In the genomic region with DNA sequence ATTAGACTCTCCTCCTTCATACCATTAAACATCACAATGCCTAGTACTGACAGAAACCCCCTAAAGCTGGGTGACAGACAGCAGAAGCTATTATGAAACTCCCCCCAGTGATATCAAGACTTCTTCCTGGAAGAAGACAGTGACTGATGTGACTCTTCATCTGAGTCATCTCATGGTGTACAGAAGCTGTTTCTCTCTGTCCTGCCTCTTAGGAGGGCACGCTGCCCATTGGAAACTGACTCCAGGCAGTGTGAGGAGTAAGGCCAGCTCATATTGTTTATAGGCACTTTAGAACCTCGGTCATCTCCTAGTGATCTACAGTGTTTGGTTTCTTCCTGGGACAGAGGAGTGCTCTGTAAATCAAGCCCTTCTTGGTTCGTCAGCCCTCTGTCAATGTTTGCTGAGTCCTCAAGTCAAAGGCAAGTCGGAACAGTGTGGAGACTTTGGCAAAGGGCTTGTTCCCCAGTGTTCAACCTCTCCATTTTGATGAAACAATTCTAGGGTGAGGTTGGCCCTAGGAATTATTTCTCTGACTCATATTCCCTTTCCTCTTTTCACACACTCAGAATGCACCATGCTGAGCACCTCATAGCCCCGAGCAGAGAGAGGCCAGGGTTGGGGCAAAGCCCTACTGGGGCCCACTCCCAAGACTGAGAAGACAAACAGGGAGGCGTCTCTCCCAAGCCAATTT, we compare ENCODE assay signal across 10 cellular contexts.
A peak's percentile ranks its signal among the peaks of the same experiment; 100 is the strongest.
DNase-seq lines count a peak whose midpoint lies in the region; ATAC-seq and TF ChIP-seq lines count a peak whose summit lies in the region.
"Had no signal": no experiment of that assay in that cellular context is flagged by ENCODE, and none has a peak within 500 bp of the region (broad histone marks: within the 10 kb centered on the region; RNA-seq: fewer than 3 reads in every experiment).

No MANE protein-coding gene starts in this region.

- 50% methylated on average over 1 of the region's 6 CpGs; no CpG with 5 or more reads in 1 of the 2 experiments for WGBS in IMR-90 (ENCODE audit: extremely low coverage in 2 of 2, insufficient read length in 1 of 2), 2 experiments
- 79% methylated on average over 6 of the region's 6 CpGs for WGBS in hepatocyte (ENCODE audit: low lambda C conversion rate, missing lambda C conversion rate)

- TF ChIP-seq CTCF in C4-2B (conservative IDR thresholded peaks at IDR 0.05) (no peak), IMR-90 (conservative IDR thresholded peaks at IDR 0.05; ENCODE audit: low read depth, low read length) (no peak), endothelial cell (IDR thresholded peaks at IDR 0.05; ENCODE audit: unreplicated experiment) (no peak), hepatocyte (IDR thresholded peaks at IDR 0.05; ENCODE audit: poor library complexity) (no peak)

- no TSS peak for BruUV-seq in IMR-90 (replicated peaks; lab: Mats Ljungman, UMichigan)

- H3K27me3 Mint-ChIP-seq in activated CD4-positive, alpha-beta memory T cell treated with anti-CD3 and anti-CD28 coated beads, Interleukin-2, amount 10 ng/mL, durations not matched to agents 7 days and 5 days = no peaks in the 10 kb centered on the region
- no peaks in the 10 kb centered on the region for H3K27me3 Mint-ChIP-seq in endothelial cell (ENCODE audit: unreplicated experiment)

- POLR2A ChIA-PET in IMR-90 (lab: Charles Lee; ENCODE audit: unreplicated experiment) = no interaction called here
- POLR2A ChIA-PET in activated CD4-positive, alpha-beta memory T cell treated with anti-CD3 and anti-CD28 coated beads, Interleukin-2, amount 10 ng/mL, durations not matched to agents 7 days and 5 days (lab: Charles Lee) = no interaction called here

- H2BK15ac ChIP-seq in IMR-90 (ENCODE audit: low read depth, low read length) = no peak overlapping the region

- H3K79me2 ChIP-seq in hepatocyte = no peaks in the 10 kb centered on the region
- H3K79me2 ChIP-seq: parathyroid adenoma had no signal

- DNase-seq in IMR-90 (peak; percentile 74), kidney glomerular epithelial cell (lab: John Stamatoyannopoulos, UW) (peak; percentile 20), iPS-NIHi7 (ENCODE audit: extremely low spot score) (no peak), endothelial cell (ENCODE audit: low spot score) (no peak), hepatocyte (ENCODE audit: low spot score) (no peak)
- no peak for DNase-seq in activated CD4-positive, alpha-beta memory T cell treated with anti-CD3 and anti-CD28 coated beads, Interleukin-2, amount 10 ng/mL, durations not matched to agents 7 days and 5 days

- peaks cover 8% of the 10 kb centered on the region for H3K9me1 ChIP-seq in IMR-90 (ENCODE audit: insufficient read depth, low read length)

- H3K56ac ChIP-seq in IMR-90 (ENCODE audit: extremely low read depth, insufficient read depth, low read length) = no peak overlapping the region

- no peak for TF ChIP-seq POLR2A in IMR-90 (IDR thresholded peaks at IDR 0.05; ENCODE audit: low read depth, low read length)

- H3K27me3 ChIP-seq in IMR-90 (ENCODE audit: control insufficient read depth, insufficient read depth, low read length) (no peaks in the 10 kb centered on the region), hepatocyte (no peaks in the 10 kb centered on the region)

- dilution Hi-C loops in IMR-90 (cut with HindIII; ENCODE audit: low sequenced_read_pairs, unreplicated experiment) = no loop called here

- peak overlapping the region; percentile 68; the same call in 1 of the 2 replicates for H2BK20ac ChIP-seq in IMR-90 (ENCODE audit: low read depth, low read length)

- peak overlapping the region; percentile 17 for H3K27ac Mint-ChIP-seq in activated CD4-positive, alpha-beta memory T cell treated with anti-CD3 and anti-CD28 coated beads, Interleukin-2, amount 10 ng/mL, durations not matched to agents 7 days and 5 days
- no peak overlapping the region for H3K27ac Mint-ChIP-seq in endothelial cell (ENCODE audit: unreplicated experiment)

- ATAC-seq in IMR-90 (ENCODE audit: low read depth) (peak; percentile 67), HG03565 (IDR thresholded peaks at IDR 0.05; ENCODE audit: unreplicated experiment) (no peak)
- ATAC-seq: HepG2 had no signal

- H3K36me3 ChIP-seq in IMR-90 (ENCODE audit: control insufficient read depth, insufficient read depth, low read length) = no peaks in the 10 kb centered on the region
- H3K36me3 ChIP-seq in hepatocyte (replicated peaks; ENCODE audit: insufficient read depth, low read depth) = no peaks in the 10 kb centered on the region

- H2AK5ac ChIP-seq in IMR-90 (ENCODE audit: low read depth, low read length) = no peak overlapping the region

- H3K23ac ChIP-seq in IMR-90 (ENCODE audit: low read depth, low read length) = no peak overlapping the region

- H2AK9ac ChIP-seq in IMR-90 (replicated peaks; ENCODE audit: low read depth, low read length, poor library complexity) = no peak overlapping the region

- H3K4me1 ChIP-seq in IMR-90 (ENCODE audit: control insufficient read depth, insufficient read depth, low read length) (peaks cover 11% of the 10 kb centered on the region), hepatocyte (ENCODE audit: insufficient read depth) (no peaks in the 10 kb centered on the region)
- H3K4me1 ChIP-seq: parathyroid adenoma had no signal

- peak overlapping the region; percentile 56 for H2BK5ac ChIP-seq in IMR-90 (ENCODE audit: low read depth, low read length, poor library complexity, severe bottlenecking)

- H3K4me3 Mint-ChIP-seq in activated CD4-positive, alpha-beta memory T cell treated with anti-CD3 and anti-CD28 coated beads, Interleukin-2, amount 10 ng/mL, durations not matched to agents 7 days and 5 days = no peak overlapping the region
- no peak overlapping the region for H3K4me3 Mint-ChIP-seq in endothelial cell (ENCODE audit: unreplicated experiment)

- no peak overlapping the region; a peak in 1 of 4 replicates for H4K8ac ChIP-seq in IMR-90 (ENCODE audit: low read depth in 2 of 2, low read length in 2 of 2)

- H3K4me1 Mint-ChIP-seq in activated CD4-positive, alpha-beta memory T cell treated with anti-CD3 and anti-CD28 coated beads, Interleukin-2, amount 10 ng/mL, durations not matched to agents 7 days and 5 days = peaks cover 62% of the 10 kb centered on the region
- peaks cover under 1% of the 10 kb centered on the region for H3K4me1 Mint-ChIP-seq in endothelial cell (ENCODE audit: unreplicated experiment)

- no peaks in the 10 kb centered on the region for H3K79me1 ChIP-seq in IMR-90 (ENCODE audit: low read depth in 1 of 2, low read length in 2 of 2)

- CTCF ChIA-PET in IMR-90 (lab: Yijun Ruan, JAX) = interaction anchor here (0.6 kb wide), 1 partner anchor 1047 kb away, joined by 3 read pairs; no protein-coding TSS in a partner anchor
- CTCF ChIA-PET in activated CD4-positive, alpha-beta memory T cell treated with anti-CD3 and anti-CD28 coated beads, Interleukin-2, amount 10 ng/mL, durations not matched to agents 7 days and 5 days (lab: Charles Lee) = no interaction called here

- no peak for TF ChIP-seq RAD21 in IMR-90 (IDR thresholded peaks at IDR 0.05; ENCODE audit: low read length)

- H3K9me3 Mint-ChIP-seq in activated CD4-positive, alpha-beta memory T cell treated with anti-CD3 and anti-CD28 coated beads, Interleukin-2, amount 10 ng/mL, durations not matched to agents 7 days and 5 days = no peaks in the 10 kb centered on the region
- no peaks in the 10 kb centered on the region for H3K9me3 Mint-ChIP-seq in endothelial cell (ENCODE audit: unreplicated experiment)

- peak overlapping the region; percentile 36; the same call in 1 of the 2 replicates for H3K14ac ChIP-seq in IMR-90 (replicated peaks; ENCODE audit: low read depth, low read length)

- peak overlapping the region; percentile 78 for H2AFZ ChIP-seq in IMR-90 (replicated peaks; ENCODE audit: low read length, poor library complexity)
- no peak overlapping the region for H2AFZ ChIP-seq in hepatocyte
- H2AFZ ChIP-seq: parathyroid adenoma had no signal

- H3K27ac ChIP-seq in C4-2B (peak overlapping the region; percentile 85), IMR-90 (ENCODE audit: insufficient read depth, low read length) (no peak overlapping the region), hepatocyte (no peak overlapping the region)
- H3K27ac ChIP-seq: parathyroid adenoma had no signal

- no peak overlapping the region for H3K4me2 ChIP-seq in IMR-90 (ENCODE audit: low read depth, low read length)
- no peak overlapping the region for H3K4me2 ChIP-seq in hepatocyte

- H4K20me1 ChIP-seq in IMR-90 (ENCODE audit: insufficient read depth, low read length) (no peaks in the 10 kb centered on the region), hepatocyte (ENCODE audit: insufficient read depth, poor library complexity, severe bottlenecking) (no peaks in the 10 kb centered on the region)

- H2BK120ac ChIP-seq in IMR-90 (ENCODE audit: low read depth, low read length) = peak overlapping the region; percentile 53

- no peak overlapping the region for H4K5ac ChIP-seq in IMR-90 (ENCODE audit: low read depth, low read length)

- intact Hi-C loops in IMR-90 (cut with micrococcal nuclease) = no loop called here

- H3K36me3 Mint-ChIP-seq in activated CD4-positive, alpha-beta memory T cell treated with anti-CD3 and anti-CD28 coated beads, Interleukin-2, amount 10 ng/mL, durations not matched to agents 7 days and 5 days (ENCODE audit: low read depth) = no peaks in the 10 kb centered on the region
- H3K36me3 Mint-ChIP-seq in endothelial cell (ENCODE audit: low read depth, unreplicated experiment) = no peaks in the 10 kb centered on the region

- in situ Hi-C loops in IMR-90 (cut with MboI; ENCODE audit: low sequenced_read_pairs) = no loop called here

- no peak overlapping the region for H3K9ac ChIP-seq in IMR-90 (ENCODE audit: low read depth, low read length)
- H3K9ac ChIP-seq: parathyroid adenoma had no signal

- no peak overlapping the region; the same call in 1 of the 2 replicates for H3K18ac ChIP-seq in IMR-90 (ENCODE audit: low read depth, low read length)

- peak overlapping the region; percentile 48; the same call in 1 of the 2 replicates for H3K4ac ChIP-seq in IMR-90 (ENCODE audit: low read depth, low read length)

- H3K9me3 ChIP-seq in IMR-90 (ENCODE audit: control insufficient read depth, insufficient read depth, low read length) (no peaks in the 10 kb centered on the region), hepatocyte (ENCODE audit: low read depth) (no peaks in the 10 kb centered on the region)

- H3K4me3 ChIP-seq in IMR-90 (ENCODE audit: insufficient read depth, low read depth, low read length) (no peak overlapping the region), hepatocyte (no peak overlapping the region)

- H4K91ac ChIP-seq in IMR-90 (ENCODE audit: insufficient read depth, low read depth, low read length) = no peak overlapping the region

- H3K9me2 ChIP-seq in hepatocyte (replicated peaks; ENCODE audit: insufficient read depth) = no peaks in the 10 kb centered on the region

TF ChIP-seq in IMR-90, 13 proteins besides CTCF, POLR2A, EP300 and RAD21 (continues in another document):
- TF ChIP-seq RCOR1 (IDR thresholded peaks at IDR 0.05; ENCODE audit: insufficient replicate concordance, low read length) (no peak), FOS (IDR thresholded peaks at IDR 0.05; ENCODE audit: low read depth, low read length) (peak; percentile 15; the same call in 1 of the 2 replicates), CEBPB (IDR thresholded peaks at IDR 0.05; ENCODE audit: low read depth, low read length) (peak; percentile 19; the same call in 1 of the 2 replicates)

Comparison
In these comparisons a context has a peak if more than half of its experiments do, and no peak if none do; other contexts are left out.
1. DNase-seq: peak in IMR-90 (single experiment) and kidney glomerular epithelial cell (single experiment); none in activated CD4-positive, alpha-beta memory T cell treated with anti-CD3 and anti-CD28 coated beads, Interleukin-2, amount 10 ng/mL, durations not matched to agents 7 days and 5 days (single experiment), iPS-NIHi7 (single experiment), endothelial cell (single experiment) and hepatocyte (single experiment).